ENCODE assay signal across 8 cellular contexts in the genomic region with DNA sequence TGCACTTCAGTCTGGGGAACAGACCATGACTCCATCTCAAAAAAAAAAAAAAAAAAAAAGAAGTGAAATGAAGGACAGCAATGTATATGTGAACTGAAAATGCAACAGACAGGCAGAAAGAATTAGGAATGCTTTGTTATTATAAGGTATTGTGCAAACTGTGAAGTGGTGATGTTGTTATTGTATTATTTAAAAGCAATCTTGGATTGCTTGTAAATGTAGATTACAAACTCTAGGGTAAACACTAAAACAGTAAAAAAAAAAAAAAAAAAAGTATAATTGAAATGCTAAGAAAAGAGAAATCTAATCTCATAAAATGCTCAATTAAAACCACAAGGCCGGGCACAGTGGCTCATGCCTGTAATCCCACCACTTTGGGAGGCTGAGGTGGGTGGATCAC.
"Had no signal": no experiment of that assay in that cellular context is flagged by ENCODE, and none has a peak within 500 bp of the region (broad histone marks: within the 10 kb centered on the region; RNA-seq: fewer than 3 reads in every experiment).

No MANE protein-coding gene starts in this region.

- H3K27ac ChIP-seq: GM23248, KMS-11 had no signal

- H3K9ac ChIP-seq: GM23248, KMS-11 had no signal

- ATAC-seq: HepG2 had no signal

- DNase-seq: GM23248, GOT3, H7, HCEC 1CT, KBM-7 had no signal

- H3K4me3 ChIP-seq: GM23248 had no signal

- H3K9me3 Mint-ChIP-seq: IgD-negative memory B cell had no signal

- H3K27me3 Mint-ChIP-seq: IgD-negative memory B cell had no signal
